Comparison of ENCODE assay signal across 11 cellular contexts in the genomic region with DNA sequence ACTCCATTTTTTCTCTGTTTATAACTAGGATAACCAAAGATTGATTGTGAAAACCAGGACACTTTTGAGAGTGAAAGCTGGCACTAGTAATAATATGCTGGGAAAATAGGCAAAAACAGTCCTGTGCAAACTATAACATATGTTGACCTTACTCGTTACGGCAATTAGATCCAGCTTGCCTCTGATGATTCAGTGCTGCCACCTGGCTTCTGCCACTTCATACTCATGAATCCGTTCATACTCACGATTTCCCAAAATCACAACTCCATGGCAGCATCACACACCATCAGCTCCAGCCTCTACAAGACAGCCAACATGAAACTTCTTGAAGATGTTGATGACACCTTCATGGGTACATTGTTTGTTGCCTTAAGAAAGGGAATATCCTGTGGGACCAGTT. TPM values are rescaled to one million over a fixed set of nuclear protein-coding genes. Genes with fewer than 3 reads are reported as not detected.
DNase-seq lines count a peak whose midpoint lies in the region; ATAC-seq, FAIRE-seq and TF ChIP-seq lines count a peak whose summit lies in the region.
"Had no signal": no experiment of that assay in that cellular context is flagged by ENCODE, and none has a peak within 500 bp of the region (broad histone marks: within the 10 kb centered on the region; RNA-seq: fewer than 3 reads in every experiment).

No MANE protein-coding gene starts in this region.

- DNase-seq in COR-L47 (lab: John Stamatoyannopoulos, UW) (peak; percentile 40), HTR-8/SVneo (ENCODE audit: insufficient read length, low spot score) (no peak), RPMI8226 (peak; percentile 15), left ventricle myocardium inferior (peak; percentile 16), GOT3 (lab: John Stamatoyannopoulos, UW) (no peak)
- DNase-seq in activated CD4-positive, alpha-beta T cell treated with anti-CD3 and anti-CD28 coated beads, Interleukin-2, amount 10 ng/mL, durations not matched to agents 7 days and 5 days, result no peak
- DNase-seq: NCI-H1930; stimulated activated CD4-positive, alpha-beta T cell treated with anti-CD3 and anti-CD28 coated beads, Interleukin-2, amount 100 ng/mL, for 24 hours had no signal

- H3K9me3 Mint-ChIP-seq in activated CD4-positive, alpha-beta T cell treated with anti-CD3 and anti-CD28 coated beads, Interleukin-2, amount 10 ng/mL, durations not matched to agents 7 days and 5 days, result no peaks in the 10 kb centered on the region

- intact Hi-C loops in left ventricle myocardium inferior (cut with micrococcal nuclease), result no loop called here

- TF ChIP-seq CTCF in left ventricle myocardium inferior (IDR thresholded peaks at IDR 0.05; ENCODE audit: borderline replicate concordance), result peak; percentile 58

- H3K4me3 Mint-ChIP-seq in activated CD4-positive, alpha-beta T cell treated with anti-CD3 and anti-CD28 coated beads, Interleukin-2, amount 10 ng/mL, durations not matched to agents 7 days and 5 days, result no peak overlapping the region

- H3K4me1 Mint-ChIP-seq in activated CD4-positive, alpha-beta T cell treated with anti-CD3 and anti-CD28 coated beads, Interleukin-2, amount 10 ng/mL, durations not matched to agents 7 days and 5 days, result no peaks in the 10 kb centered on the region

- no peak overlapping the region for H3K27ac Mint-ChIP-seq in activated CD4-positive, alpha-beta T cell treated with anti-CD3 and anti-CD28 coated beads, Interleukin-2, amount 10 ng/mL, durations not matched to agents 7 days and 5 days

- H3K4me3 ChIP-seq in left ventricle myocardium inferior, result no peak overlapping the region
- H3K4me3 ChIP-seq: mucosa of descending colon had no signal

- POLR2A ChIA-PET in activated CD4-positive, alpha-beta T cell treated with anti-CD3 and anti-CD28 coated beads, Interleukin-2, amount 10 ng/mL, durations not matched to agents 7 days and 5 days (lab: Charles Lee), result no interaction called here

- no peaks in the 10 kb centered on the region for H3K36me3 ChIP-seq in left ventricle myocardium inferior

- no peaks in the 10 kb centered on the region for H3K9me3 ChIP-seq in left ventricle myocardium inferior (replicated peaks)
- H3K9me3 ChIP-seq: mucosa of descending colon had no signal

- CTCF ChIA-PET in activated CD4-positive, alpha-beta T cell treated with anti-CD3 and anti-CD28 coated beads, Interleukin-2, amount 10 ng/mL, durations not matched to agents 7 days and 5 days (lab: Charles Lee), result no interaction called here

- no peak overlapping the region for H3K27ac ChIP-seq in left ventricle myocardium inferior (replicated peaks)

- H3K36me3 Mint-ChIP-seq in activated CD4-positive, alpha-beta T cell treated with anti-CD3 and anti-CD28 coated beads, Interleukin-2, amount 10 ng/mL, durations not matched to agents 7 days and 5 days (ENCODE audit: low read depth), result no peaks in the 10 kb centered on the region

- H3K27me3 Mint-ChIP-seq in activated CD4-positive, alpha-beta T cell treated with anti-CD3 and anti-CD28 coated beads, Interleukin-2, amount 10 ng/mL, durations not matched to agents 7 days and 5 days, result no peaks in the 10 kb centered on the region

- peak; percentile 62 for FAIRE-seq in HTR-8/SVneo (lab: Jason Lieb, UNC)

- H3K27me3 ChIP-seq in left ventricle myocardium inferior (ENCODE audit: low read depth), result no peaks in the 10 kb centered on the region

- ATAC-seq in GM21447 (IDR thresholded peaks at IDR 0.05; ENCODE audit: unreplicated experiment) (no peak), GM21423 (IDR thresholded peaks at IDR 0.05; ENCODE audit: unreplicated experiment) (no peak)
- ATAC-seq: mucosa of descending colon had no signal

- no peaks in the 10 kb centered on the region for H3K4me1 ChIP-seq in left ventricle myocardium inferior

RNA-seq across cellular contexts. Expression of a gene that starts 49.1 kb away (rescaled TPM):
- total RNA-seq in left ventricle myocardium inferior, result 32.9 TPM
- total RNA-seq in activated CD4-positive, alpha-beta T cell treated with anti-CD3 and anti-CD28 coated beads, Interleukin-2, amount 10 ng/mL, durations not matched to agents 7 days and 5 days, result 100 to 1,000 TPM; 143 to 159 TPM

Comparison
In these comparisons a context has a peak if more than half of its experiments do, and no peak if none do; other contexts are left out.
1. DNase-seq: peak in COR-L47 (single experiment), RPMI8226 (single experiment) and left ventricle myocardium inferior (single experiment); none in HTR-8/SVneo (single experiment), GOT3 (single experiment) and activated CD4-positive, alpha-beta T cell treated with anti-CD3 and anti-CD28 coated beads, Interleukin-2, amount 10 ng/mL, durations not matched to agents 7 days and 5 days (single experiment).